In the genomic region with DNA sequence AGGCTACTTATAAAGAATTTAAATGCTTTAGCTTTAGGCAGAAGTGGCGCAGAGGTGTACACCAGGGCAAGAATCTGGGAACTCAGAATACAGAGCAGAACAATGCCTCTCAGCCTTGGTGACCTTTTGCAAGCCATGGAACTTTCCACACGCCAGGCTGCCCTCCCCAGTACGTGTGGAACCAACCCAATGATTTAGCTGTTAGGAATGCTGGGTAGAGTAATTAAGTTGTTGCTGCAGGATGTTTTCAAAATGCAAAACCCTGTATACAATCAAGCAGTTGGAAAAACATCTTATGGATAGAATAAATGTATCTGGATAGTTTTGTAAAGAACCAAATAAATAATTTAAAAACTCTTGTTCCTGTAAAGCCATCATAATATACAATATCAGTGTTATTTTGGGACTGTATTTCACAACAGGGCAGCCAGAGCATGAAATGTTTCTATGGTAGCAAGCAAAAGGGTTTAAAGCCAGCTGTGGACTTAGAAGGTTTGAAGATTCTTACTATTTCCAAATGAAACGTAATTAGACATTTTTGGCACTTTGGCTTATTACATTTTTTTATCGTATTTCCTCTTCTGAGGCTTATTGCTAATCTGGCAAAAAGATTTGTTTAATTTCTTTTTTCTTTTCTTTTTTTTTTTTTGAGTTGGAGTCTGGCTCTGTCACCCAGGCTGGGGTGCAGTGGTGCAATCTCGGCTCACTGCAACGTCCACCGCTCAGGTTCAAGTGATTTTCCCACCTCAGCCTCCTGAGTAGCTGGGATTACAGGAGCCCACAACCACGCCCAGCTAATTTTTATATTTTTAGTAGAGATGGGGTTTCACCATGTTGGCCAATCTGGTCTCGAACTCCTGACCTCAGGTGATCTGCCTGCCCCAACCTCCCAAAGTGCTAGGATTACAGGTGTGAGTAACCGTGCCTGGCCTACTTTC, we compare ENCODE assay signal across 9 cellular contexts. TPM values are rescaled to one million over a fixed set of nuclear protein-coding genes. Genes with fewer than 3 reads are reported as not detected.
DNase-seq lines count a peak whose midpoint lies in the region; ATAC-seq and TF ChIP-seq lines count a peak whose summit lies in the region.
"Had no signal": no experiment of that assay in that cellular context is flagged by ENCODE, and none has a peak within 500 bp of the region (broad histone marks: within the 10 kb centered on the region; RNA-seq: fewer than 3 reads in every experiment).

No MANE protein-coding gene starts in this region.

- no peak for ATAC-seq in naive thymus-derived CD4-positive, alpha-beta T cell
- ATAC-seq in HG03378 (IDR thresholded peaks at IDR 0.05; ENCODE audit: unreplicated experiment) = no peak

- no peaks in the 10 kb centered on the region for H3K79me1 ChIP-seq in neuronal stem cell (ENCODE audit: low read depth, low read length)

- H3K27me3 Mint-ChIP-seq in naive thymus-derived CD4-positive, alpha-beta T cell = peaks cover 0 to 33% (median 4%) of the 10 kb centered on the region in 5 donors

- DNase-seq in AG20443 (ENCODE audit: low spot score) (peak; percentile 89), SJSA1 (ENCODE audit: low read depth in 1 of 2, low spot score in 2 of 2) (peak; percentile 64 to 67), foreskin fibroblast (peak; percentile 77 to 86), neuronal stem cell (ENCODE audit: low spot score) (no peak), NCI-H2196 (lab: John Stamatoyannopoulos, UW; ENCODE audit: unreplicated experiment) (no peak), HUDEP-2 (lab: John Stamatoyannopoulos, UW; ENCODE audit: unreplicated experiment in 76 of 76) (no peak)
- no peak for DNase-seq in naive thymus-derived CD4-positive, alpha-beta T cell
- DNase-seq: CD4-positive, CD25-positive, alpha-beta regulatory T cell had no signal

- no peak overlapping the region for H4K91ac ChIP-seq in neuronal stem cell (ENCODE audit: low read depth, low read length, poor library complexity)

- CTCF ChIA-PET in naive thymus-derived CD4-positive, alpha-beta T cell (lab: Charles Lee) = no interaction called here

- H2AK5ac ChIP-seq in neuronal stem cell (ENCODE audit: low read depth, low read length) = no peak overlapping the region

- no peaks in the 10 kb centered on the region for H3K9me3 ChIP-seq in SJSA1 (replicated peaks)
- no peaks in the 10 kb centered on the region for H3K9me3 ChIP-seq in neuronal stem cell (replicated peaks in 1 of 2; ENCODE audit: control insufficient read depth in 2 of 2, insufficient read depth in 1 of 2, low read depth in 1 of 2, low read length in 2 of 2)
- no peaks in the 10 kb centered on the region for H3K9me3 ChIP-seq in naive thymus-derived CD4-positive, alpha-beta T cell (ENCODE audit: control insufficient read depth in 2 of 3, low read length in 3 of 3)

- H3K4me3 ChIP-seq in SJSA1 (no peak overlapping the region), foreskin fibroblast (ENCODE audit: low read depth in 1 of 2, low read length in 2 of 2) (no peak overlapping the region), neuronal stem cell (ENCODE audit: low read length in 2 of 2) (no peak overlapping the region)
- H3K4me3 ChIP-seq in naive thymus-derived CD4-positive, alpha-beta T cell (ENCODE audit: low read length) = no peak overlapping the region

- H3K9ac ChIP-seq in neuronal stem cell (ENCODE audit: low read depth, low read length, poor library complexity) = no peak overlapping the region

- H3K4me1 ChIP-seq in SJSA1 (replicated peaks) (peaks cover 12% of the 10 kb centered on the region), neuronal stem cell (ENCODE audit: control insufficient read depth in 2 of 2, insufficient read depth in 1 of 2, low read depth in 1 of 2, low read length in 2 of 2) (peaks cover 4 to 24% of the 10 kb centered on the region in 2 donors)
- H3K4me1 ChIP-seq in naive thymus-derived CD4-positive, alpha-beta T cell (ENCODE audit: control insufficient read depth in 2 of 2, insufficient read depth in 2 of 2, low read length in 2 of 2) = no peaks in the 10 kb centered on the region

- H3K36me3 Mint-ChIP-seq in naive thymus-derived CD4-positive, alpha-beta T cell = no peaks in the 10 kb centered on the region
- H3K36me3 Mint-ChIP-seq: CD4-positive, CD25-positive, alpha-beta regulatory T cell had no signal

- no peak overlapping the region for H2BK120ac ChIP-seq in neuronal stem cell (ENCODE audit: low read depth, low read length)

- no peaks in the 10 kb centered on the region for H3K27me3 ChIP-seq in SJSA1 (replicated peaks)
- H3K27me3 ChIP-seq in neuronal stem cell (ENCODE audit: control insufficient read depth in 3 of 3, insufficient read depth in 3 of 3, low read depth in 1 of 3, low read length in 3 of 3) = no peaks in the 10 kb centered on the region
- no peaks in the 10 kb centered on the region for H3K27me3 ChIP-seq in naive thymus-derived CD4-positive, alpha-beta T cell (ENCODE audit: control insufficient read depth in 2 of 2, insufficient read depth in 2 of 2, low read length in 2 of 2)

- no peaks in the 10 kb centered on the region for H3K36me3 ChIP-seq in SJSA1
- no peaks in the 10 kb centered on the region for H3K36me3 ChIP-seq in neuronal stem cell (replicated peaks in 1 of 2; ENCODE audit: control insufficient read depth in 2 of 2, insufficient read depth in 2 of 2, low read length in 2 of 2)
- H3K36me3 ChIP-seq in naive thymus-derived CD4-positive, alpha-beta T cell (ENCODE audit: control insufficient read depth in 2 of 3, insufficient read depth in 3 of 3, low read length in 3 of 3) = no peaks in the 10 kb centered on the region

- H3K27ac ChIP-seq in SJSA1 (peak overlapping the region; percentile 44), neuronal stem cell (replicated peaks; ENCODE audit: low read length) (no peak overlapping the region)
- no peak overlapping the region for H3K27ac ChIP-seq in naive thymus-derived CD4-positive, alpha-beta T cell (ENCODE audit: low read depth, low read length)

- no peak overlapping the region for H3K4ac ChIP-seq in neuronal stem cell (ENCODE audit: low read length)

- no peak overlapping the region for H2BK15ac ChIP-seq in neuronal stem cell (ENCODE audit: low read length)

- H3K27ac Mint-ChIP-seq in naive thymus-derived CD4-positive, alpha-beta T cell = no peak overlapping the region
- H3K27ac Mint-ChIP-seq: CD4-positive, CD25-positive, alpha-beta regulatory T cell had no signal

- H2AFZ ChIP-seq in neuronal stem cell (ENCODE audit: low read length) = peak overlapping the region; percentile 5

- no peak for TF ChIP-seq CTCF in foreskin fibroblast (IDR thresholded peaks at IDR 0.05; ENCODE audit: low read depth, low read length)

- no peak overlapping the region for H3K14ac ChIP-seq in neuronal stem cell (ENCODE audit: low read length)

- no peak overlapping the region for H3K4me3 Mint-ChIP-seq in naive thymus-derived CD4-positive, alpha-beta T cell
- H3K4me3 Mint-ChIP-seq: CD4-positive, CD25-positive, alpha-beta regulatory T cell had no signal

- intact Hi-C loops in naive thymus-derived CD4-positive, alpha-beta T cell (cut with micrococcal nuclease) = no loop called here

- H3K18ac ChIP-seq in neuronal stem cell (ENCODE audit: low read length) = no peak overlapping the region

- no peak overlapping the region for H3K23ac ChIP-seq in neuronal stem cell (ENCODE audit: low read depth, low read length, poor library complexity)

- POLR2A ChIA-PET in naive thymus-derived CD4-positive, alpha-beta T cell (lab: Charles Lee) = no interaction called here

- no peak overlapping the region for H2BK5ac ChIP-seq in neuronal stem cell (ENCODE audit: low read length)

- H2BK12ac ChIP-seq in neuronal stem cell (ENCODE audit: low read length) = no peak overlapping the region

- H4K8ac ChIP-seq in neuronal stem cell (ENCODE audit: low read depth, low read length) = no peak overlapping the region

- no peak overlapping the region for H3K4me2 ChIP-seq in neuronal stem cell (ENCODE audit: insufficient read depth, low read length, poor library complexity, severe bottlenecking)

- no CpG with 5 or more reads among the region's 11 CpGs for WGBS in neuronal stem cell (ENCODE audit: extremely low coverage in 2 of 2, insufficient read length in 2 of 2, insufficient replicate concordance in 1 of 2), 2 donors

- no peaks in the 10 kb centered on the region for H3K4me1 Mint-ChIP-seq in naive thymus-derived CD4-positive, alpha-beta T cell
- H3K4me1 Mint-ChIP-seq: CD4-positive, CD25-positive, alpha-beta regulatory T cell had no signal

- no peaks in the 10 kb centered on the region for H3K9me3 Mint-ChIP-seq in naive thymus-derived CD4-positive, alpha-beta T cell
- H3K9me3 Mint-ChIP-seq: CD4-positive, CD25-positive, alpha-beta regulatory T cell had no signal

RNA-seq across cellular contexts. Expression of a gene that starts 19.6 kb away (rescaled TPM):
- 0.29 TPM in 1 of 2 replicates, not detected in the other for total RNA-seq in SJSA1 (2014; rRNA removed; shearing (Covaris generic))
- polyA plus RNA-seq in neuronal stem cell (2013, experiment 1 of 2) = 0.11 TPM
- polyA plus RNA-seq in neuronal stem cell (2013, experiment 2 of 2) = 0.11 TPM
- total RNA-seq in naive thymus-derived CD4-positive, alpha-beta T cell = under 1 TPM in 1 of 5 experiments, not detected in 4; 0.31 TPM
- polyA plus RNA-seq in naive thymus-derived CD4-positive, alpha-beta T cell = under 1 TPM in 1 of 2 donors, not detected in 1; 0.30 TPM
- total RNA-seq: CD4-positive, CD25-positive, alpha-beta regulatory T cell had no signal

RNA-seq across cellular contexts. Expression of a gene that starts 28.8 kb away (rescaled TPM):
- total RNA-seq in SJSA1 (2014; rRNA removed; shearing (Covaris generic)) = 6.8 and 15.0 TPM in 2 replicates
- polyA plus RNA-seq in neuronal stem cell (2013, experiment 1 of 2) = 3.5 TPM
- polyA plus RNA-seq in neuronal stem cell (2013, experiment 2 of 2) = 3.5 TPM
- total RNA-seq in naive thymus-derived CD4-positive, alpha-beta T cell = 1 to 10 TPM in 1 of 5 experiments, under 1 TPM in 4; 0.32 to 2.5 (median 0.76) TPM
- polyA plus RNA-seq in naive thymus-derived CD4-positive, alpha-beta T cell = under 1 TPM; 0.21 to 0.99 TPM

Comparison
In these comparisons a context has a peak if more than half of its experiments do, and no peak if none do; other contexts are left out.
1. DNase-seq: peak in AG20443 (single experiment), SJSA1 (2 of 2) and foreskin fibroblast (2 of 2); none in neuronal stem cell (single experiment), naive thymus-derived CD4-positive, alpha-beta T cell (0 of 9), NCI-H2196 (single experiment) and HUDEP-2 (0 of 76).